Comparison of ENCODE assay signal across 21 cellular contexts in genomic region chr10:96442017-96442643, GRCh38.
"Had no signal": no experiment of that assay in that cellular context is flagged by ENCODE, and none has a peak within 500 bp of the region (broad histone marks: within the 10 kb centered on the region; RNA-seq: fewer than 3 reads in every experiment).

No MANE protein-coding gene starts in this region.

- H3K4me3 Mint-ChIP-seq: activated CD8-positive, alpha-beta T cell treated with anti-CD3 and anti-CD28 coated beads for 36 hours; activated naive CD4-positive, alpha-beta T cell treated with anti-CD3 and anti-CD28 coated beads, Interleukin-2, amount 50 U/mL, for 24 hours; activated T-cell treated with anti-CD3 and anti-CD28 coated beads, Interleukin-2, amount 50 U/mL, for 72 hours; T-cell had no signal

- H3K4me3 ChIP-seq: breast epithelium, Peyer's patch had no signal

- DNase-seq: activated CD4-positive, alpha-beta T cell treated with anti-CD3 and anti-CD28 coated beads for 4 hours; activated CD8-positive, alpha-beta memory T cell treated with anti-CD3 and anti-CD28 coated beads, Interleukin-2, amount 50 U/mL, for 4 hours; activated CD8-positive, alpha-beta T cell treated with anti-CD3 and anti-CD28 coated beads for 36 hours; activated T-cell treated with anti-CD3 and anti-CD28 coated beads, Interleukin-2, amount 50 U/mL, for 72 hours; aorta; NCI-H1092; NCI-H1417 treated with DMSO at 0.1 percent for 48 hours; NCI-H1694 treated with DMSO at 0.1 percent for 48 hours; NCI-H2029 treated with DMSO at 0.1 percent for 48 hours; NCI-H345; NCI-H510A; NCI-H526 treated with DMSO at 0.1 percent for 48 hours; Peyer's patch; SHP77 treated with DMSO at 0.1 percent for 48 hours; T-cell; T-helper 2 cell; T1000 had no signal

- ATAC-seq: activated CD8-positive, alpha-beta T cell treated with anti-CD3 and anti-CD28 coated beads for 36 hours; activated T-cell treated with anti-CD3 and anti-CD28 coated beads, Interleukin-2, amount 50 U/mL, for 72 hours; T-cell had no signal

- H3K9ac ChIP-seq: KMS-11 had no signal

- H3K4me1 Mint-ChIP-seq: activated naive CD4-positive, alpha-beta T cell treated with anti-CD3 and anti-CD28 coated beads, Interleukin-2, amount 50 U/mL, for 24 hours; T-cell had no signal

- H3K36me3 ChIP-seq: breast epithelium, Peyer's patch had no signal

- H3K9me3 Mint-ChIP-seq: activated CD8-positive, alpha-beta T cell treated with anti-CD3 and anti-CD28 coated beads for 36 hours; activated naive CD4-positive, alpha-beta T cell treated with anti-CD3 and anti-CD28 coated beads, Interleukin-2, amount 50 U/mL, for 24 hours; activated T-cell treated with anti-CD3 and anti-CD28 coated beads, Interleukin-2, amount 50 U/mL, for 72 hours; activated T-helper 2 cell treated with anti-CD3 and anti-CD28 coated beads, Interferon-gamma antibody, Interleukin-2, Interleukin-4, amounts not matched to agents 10 μg/mL and 5 μg/mL and 100 μg/mL, durations not matched to agents 14 hours and 24 hours and 36 hours; T-cell had no signal

- H3K4me1 ChIP-seq: breast epithelium had no signal

- H3K27ac ChIP-seq: breast epithelium, KMS-11, Peyer's patch had no signal

- H3K9me3 ChIP-seq: breast epithelium, Peyer's patch had no signal

- H3K27ac Mint-ChIP-seq: activated CD8-positive, alpha-beta T cell treated with anti-CD3 and anti-CD28 coated beads for 36 hours; activated naive CD4-positive, alpha-beta T cell treated with anti-CD3 and anti-CD28 coated beads, Interleukin-2, amount 50 U/mL, for 24 hours; activated T-cell treated with anti-CD3 and anti-CD28 coated beads, Interleukin-2, amount 50 U/mL, for 72 hours; activated T-helper 2 cell treated with anti-CD3 and anti-CD28 coated beads, Interferon-gamma antibody, Interleukin-2, Interleukin-4, amounts not matched to agents 10 μg/mL and 5 μg/mL and 100 μg/mL, durations not matched to agents 14 hours and 24 hours and 36 hours; T-cell had no signal

- H3K27me3 ChIP-seq: breast epithelium, Peyer's patch had no signal

- H3K36me3 Mint-ChIP-seq: activated naive CD4-positive, alpha-beta T cell treated with anti-CD3 and anti-CD28 coated beads, Interleukin-2, amount 50 U/mL, for 24 hours; T-cell had no signal
